Comparison of ENCODE assay signal across 10 cellular contexts in genomic region chr2:120820885-120821279, GRCh38.
DNase-seq lines count a peak whose midpoint lies in the region; ATAC-seq lines count a peak whose summit lies in the region.
"Had no signal": no experiment of that assay in that cellular context is flagged by ENCODE, and none has a peak within 500 bp of the region (broad histone marks: within the 10 kb centered on the region; RNA-seq: fewer than 3 reads in every experiment).

No MANE protein-coding gene starts in this region.

- peaks cover 61% of the 10 kb centered on the region for H3K4me1 ChIP-seq in SJSA1 (replicated peaks)
- H3K4me1 ChIP-seq: parathyroid adenoma had no signal

- ATAC-seq in left ventricle myocardium superior (peak; percentile 24), GM19328 (IDR thresholded peaks at IDR 0.05; ENCODE audit: unreplicated experiment) (no peak)

- H3K36me3 ChIP-seq in SJSA1, result peaks cover 13% of the 10 kb centered on the region; the same call in 1 of the 2 replicates

- H3K4me3 ChIP-seq in SJSA1 (peak overlapping the region; percentile 33), skeletal muscle cell (ENCODE audit: low read depth, low read length) (peak overlapping the region; percentile 39)

- H3K27ac ChIP-seq in SJSA1, result peak overlapping the region; percentile 90
- H3K27ac ChIP-seq: parathyroid adenoma had no signal

- DNase-seq in GM04504 (ENCODE audit: low read depth) (peak; percentile 53), SJSA1 (ENCODE audit: low read depth in 1 of 2, low spot score in 2 of 2) (peak; percentile 80 to 84), left ventricle myocardium superior (peak; percentile 39), skeletal muscle cell (ENCODE audit: low read depth) (peak; percentile 74), NCI-H1092 (lab: John Stamatoyannopoulos, UW) (no peak), NAMALWA (ENCODE audit: low spot score) (no peak), NCI-H526 (lab: John Stamatoyannopoulos, UW) (no peak)
- DNase-seq: NCI-H1092 treated with DMSO at 0.1 percent for 48 hours had no signal

- intact Hi-C loops in left ventricle myocardium superior (cut with micrococcal nuclease), result no loop called here

- H3K27me3 ChIP-seq in SJSA1 (replicated peaks), result no peaks in the 10 kb centered on the region

- no peaks in the 10 kb centered on the region for H3K9me3 ChIP-seq in SJSA1 (replicated peaks)

Comparison
In these comparisons a context has a peak if more than half of its experiments do, and no peak if none do; other contexts are left out.
1. DNase-seq: peak in GM04504 (single experiment), SJSA1 (2 of 2), left ventricle myocardium superior (single experiment) and skeletal muscle cell (single experiment); none in NCI-H1092 (single experiment), NAMALWA (single experiment) and NCI-H526 (0 of 2).